ENCODE assay signal across 8 cellular contexts in the genomic region with DNA sequence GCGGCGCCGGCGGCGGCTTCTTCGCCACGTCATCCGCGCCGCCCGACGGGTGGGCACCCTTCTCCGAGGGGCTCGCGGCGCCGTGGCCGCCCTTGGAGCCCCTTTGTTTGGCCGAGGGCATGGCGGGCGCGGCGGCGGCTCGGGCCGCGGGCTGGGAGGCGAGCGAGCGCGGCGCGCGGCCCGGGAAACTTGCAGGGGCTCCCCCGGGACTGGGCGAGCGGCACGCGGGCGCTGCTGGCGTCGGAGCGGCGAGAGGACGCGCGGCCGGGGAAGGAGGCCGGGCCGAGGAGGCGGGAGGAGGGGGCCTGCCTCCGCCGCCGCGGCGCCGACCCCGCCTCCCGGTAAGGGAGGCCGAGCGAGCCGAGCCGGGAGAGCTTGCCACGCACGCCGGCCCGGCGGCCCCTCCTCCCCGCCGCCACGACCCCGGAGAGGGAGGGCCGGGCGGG. TPM values are rescaled to one million over a fixed set of nuclear protein-coding genes. Genes with fewer than 3 reads are reported as not detected.
DNase-seq lines count a peak whose midpoint lies in the region; ATAC-seq and TF ChIP-seq lines count a peak whose summit lies in the region.

A gene with protein sequence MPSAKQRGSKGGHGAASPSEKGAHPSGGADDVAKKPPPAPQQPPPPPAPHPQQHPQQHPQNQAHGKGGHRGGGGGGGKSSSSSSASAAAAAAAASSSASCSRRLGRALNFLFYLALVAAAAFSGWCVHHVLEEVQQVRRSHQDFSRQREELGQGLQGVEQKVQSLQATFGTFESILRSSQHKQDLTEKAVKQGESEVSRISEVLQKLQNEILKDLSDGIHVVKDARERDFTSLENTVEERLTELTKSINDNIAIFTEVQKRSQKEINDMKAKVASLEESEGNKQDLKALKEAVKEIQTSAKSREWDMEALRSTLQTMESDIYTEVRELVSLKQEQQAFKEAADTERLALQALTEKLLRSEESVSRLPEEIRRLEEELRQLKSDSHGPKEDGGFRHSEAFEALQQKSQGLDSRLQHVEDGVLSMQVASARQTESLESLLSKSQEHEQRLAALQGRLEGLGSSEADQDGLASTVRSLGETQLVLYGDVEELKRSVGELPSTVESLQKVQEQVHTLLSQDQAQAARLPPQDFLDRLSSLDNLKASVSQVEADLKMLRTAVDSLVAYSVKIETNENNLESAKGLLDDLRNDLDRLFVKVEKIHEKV (minus strand): TSS at position 290 of the 446 bp plus-strand sequence. CDS start 169 bp downstream, at position 121.

- H3K27me3 Mint-ChIP-seq in activated T-cell treated with anti-CD3 and anti-CD28 coated beads, Interleukin-2, amount 50 U/mL, for 4 hours (ENCODE audit: low read depth): no peaks in the 10 kb centered on the region

- no peaks in the 10 kb centered on the region for H3K27me3 ChIP-seq in stomach

- H3K36me3 Mint-ChIP-seq in activated T-cell treated with anti-CD3 and anti-CD28 coated beads, Interleukin-2, amount 50 U/mL, for 4 hours (ENCODE audit: insufficient read depth): peaks cover 4% of the 10 kb centered on the region

- TF ChIP-seq POLR2A in GM18505 (IDR thresholded peaks at IDR 0.05; ENCODE audit: borderline replicate concordance, extremely low read depth, insufficient read depth, insufficient read length) (no peak), stomach (IDR thresholded peaks at IDR 0.05) (no peak)

- no peaks in the 10 kb centered on the region for H3K9me3 ChIP-seq in mucosa of descending colon
- no peaks in the 10 kb centered on the region for H3K9me3 ChIP-seq in stomach

- H3K4me3 Mint-ChIP-seq in activated T-cell treated with anti-CD3 and anti-CD28 coated beads, Interleukin-2, amount 50 U/mL, for 4 hours: peak within 1 kb of the TSS; percentile 79

- no peak for TF ChIP-seq CTCF in epithelial cell of proximal tubule (conservative IDR thresholded peaks at IDR 0.05; ENCODE audit: low read depth, low read length)
- no peak for TF ChIP-seq CTCF in mucosa of descending colon (IDR thresholded peaks at IDR 0.05)
- no peak for TF ChIP-seq CTCF in stomach (IDR thresholded peaks at IDR 0.05)

- ATAC-seq in GM18505 (IDR thresholded peaks at IDR 0.05; ENCODE audit: unreplicated experiment) (peak; percentile 54), HG03025 (IDR thresholded peaks at IDR 0.05; ENCODE audit: low FRiP score, unreplicated experiment) (peak; percentile 40), mucosa of descending colon (peak; percentile 67)
- peak; percentile 64 to 70 for ATAC-seq in activated T-cell treated with anti-CD3 and anti-CD28 coated beads, Interleukin-2, amount 50 U/mL, for 4 hours

- H3K4me3 ChIP-seq in epithelial cell of proximal tubule (ENCODE audit: low read depth, low read length) (peak within 1 kb of the TSS; percentile 67), mucosa of descending colon (peak within 1 kb of the TSS; percentile 56), stomach (peak within 1 kb of the TSS; percentile 74 to 91 (median 88))

- intact Hi-C loops in mucosa of descending colon (cut with DNase I, micrococcal nuclease): no loop called here
- intact Hi-C loops in stomach (cut with DNase I; ENCODE audit: low total_unique reads): no loop called here

- 0 to 1% (median 0%) methylated on average over 9 to 68 of the region's 75 CpGs; no CpG with 5 or more reads in 1 of the 5 donors for WGBS in stomach, 5 donors

- no peak for TF ChIP-seq EP300 in stomach (IDR thresholded peaks at IDR 0.05)

- peak; percentile 18 for DNase-seq in A172 (ENCODE audit: low spot score)
- peak; percentile 27 for DNase-seq in NCI-H748 treated with DMSO at 0.1 percent for 48 hours (lab: John Stamatoyannopoulos, UW)
- DNase-seq in activated T-cell treated with anti-CD3 and anti-CD28 coated beads, Interleukin-2, amount 50 U/mL, for 4 hours: peak; percentile 44
- no peak for DNase-seq in epithelial cell of proximal tubule (ENCODE audit: low read depth)
- peak; percentile 72 to 87 (median 85) for DNase-seq in mucosa of descending colon
- peak; percentile 83 for DNase-seq in stomach

- no peaks in the 10 kb centered on the region for H3K9me3 Mint-ChIP-seq in activated T-cell treated with anti-CD3 and anti-CD28 coated beads, Interleukin-2, amount 50 U/mL, for 4 hours

- H3K27ac ChIP-seq in stomach: peak within 1 kb of the TSS; percentile 89 to 99 (median 99)

- H3K36me3 ChIP-seq in mucosa of descending colon (ENCODE audit: low read depth) (no peaks in the 10 kb centered on the region), stomach (peaks cover 0 to 19% (median 6%) of the 10 kb centered on the region in 4 donors)

- peaks cover 30% of the 10 kb centered on the region for H3K4me1 Mint-ChIP-seq in activated T-cell treated with anti-CD3 and anti-CD28 coated beads, Interleukin-2, amount 50 U/mL, for 4 hours (ENCODE audit: low read depth)

- H3K4me1 ChIP-seq in mucosa of descending colon (ENCODE audit: low read depth) (peaks cover 33% of the 10 kb centered on the region), stomach (peaks cover 32 to 62% (median 49%) of the 10 kb centered on the region in 4 donors)

RNA-seq across cellular contexts. Expression of the gene that starts here (rescaled TPM):
- total RNA-seq in A172 (2014; rRNA removed; shearing (Covaris generic)): 112 and 133 TPM in 2 replicates
- 10 to 100 TPM; 10.5 to 13.5 (median 10.6) TPM for total RNA-seq in activated T-cell treated with anti-CD3 and anti-CD28 coated beads, Interleukin-2, amount 50 U/mL, for 4 hours
- 99.7 and 106 TPM in 2 replicates for total RNA-seq in epithelial cell of proximal tubule
- total RNA-seq in mucosa of descending colon: 100 to 1,000 TPM in 1 of 3 donors, 10 to 100 TPM in 2; 40.6 to 103 (median 46.8) TPM
- total RNA-seq in stomach: 10 to 100 TPM; 36.2 to 98.7 (median 71.0) TPM
- polyA plus RNA-seq in stomach: 10 to 100 TPM; 13.7 to 27.3 (median 20.6) TPM
